In the genomic region with DNA sequence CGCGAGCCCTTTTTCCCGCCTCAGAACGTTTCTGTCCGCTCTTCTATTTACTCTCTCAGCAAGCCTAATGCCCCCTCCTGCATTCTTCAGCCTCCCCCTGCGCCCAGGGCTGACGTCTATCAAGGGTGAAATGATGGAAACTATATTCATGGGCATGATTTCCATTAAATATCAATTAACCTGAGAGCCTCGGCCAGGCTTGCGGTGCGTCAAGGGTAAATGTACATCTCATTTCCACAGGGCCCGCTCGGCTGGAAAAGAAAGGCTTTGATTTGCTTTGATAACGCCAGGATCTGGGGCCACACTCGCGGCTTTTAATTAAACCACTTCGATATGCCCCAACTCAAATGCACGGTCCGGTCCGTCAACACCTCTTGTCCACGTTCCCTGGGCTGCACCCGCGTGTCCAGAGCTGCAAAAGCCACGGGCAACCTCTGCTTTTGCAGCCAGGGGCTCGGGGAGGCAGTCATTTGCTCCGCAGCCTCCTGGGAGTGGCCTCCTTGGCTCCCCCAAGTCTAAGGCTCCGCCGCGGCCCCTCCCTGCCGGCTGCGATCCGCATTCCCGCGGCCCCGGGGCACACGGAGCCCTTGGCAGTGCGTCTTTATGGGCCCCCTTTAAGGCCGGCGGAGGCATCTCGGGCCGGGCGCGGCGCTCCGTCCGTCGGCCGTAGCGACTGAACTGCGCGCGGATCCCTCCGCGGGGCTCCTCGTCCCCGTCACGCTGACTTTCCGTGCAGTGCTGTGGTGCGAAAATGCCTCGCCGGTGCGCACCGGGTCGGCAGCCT, we compare ENCODE assay signal across 1 cellular context.
TF ChIP-seq lines count a peak whose summit lies in the region.

A gene (plus strand): TSS at position 693 of the 784 bp plus-strand sequence. CDS start 662 bp downstream, outside the sequence.

TF ChIP-seq in HEK293, 187 proteins besides CTCF, POLR2A, EP300 and RAD21 (continued from another document and continues in another):
- TF ChIP-seq, protein P1, sequence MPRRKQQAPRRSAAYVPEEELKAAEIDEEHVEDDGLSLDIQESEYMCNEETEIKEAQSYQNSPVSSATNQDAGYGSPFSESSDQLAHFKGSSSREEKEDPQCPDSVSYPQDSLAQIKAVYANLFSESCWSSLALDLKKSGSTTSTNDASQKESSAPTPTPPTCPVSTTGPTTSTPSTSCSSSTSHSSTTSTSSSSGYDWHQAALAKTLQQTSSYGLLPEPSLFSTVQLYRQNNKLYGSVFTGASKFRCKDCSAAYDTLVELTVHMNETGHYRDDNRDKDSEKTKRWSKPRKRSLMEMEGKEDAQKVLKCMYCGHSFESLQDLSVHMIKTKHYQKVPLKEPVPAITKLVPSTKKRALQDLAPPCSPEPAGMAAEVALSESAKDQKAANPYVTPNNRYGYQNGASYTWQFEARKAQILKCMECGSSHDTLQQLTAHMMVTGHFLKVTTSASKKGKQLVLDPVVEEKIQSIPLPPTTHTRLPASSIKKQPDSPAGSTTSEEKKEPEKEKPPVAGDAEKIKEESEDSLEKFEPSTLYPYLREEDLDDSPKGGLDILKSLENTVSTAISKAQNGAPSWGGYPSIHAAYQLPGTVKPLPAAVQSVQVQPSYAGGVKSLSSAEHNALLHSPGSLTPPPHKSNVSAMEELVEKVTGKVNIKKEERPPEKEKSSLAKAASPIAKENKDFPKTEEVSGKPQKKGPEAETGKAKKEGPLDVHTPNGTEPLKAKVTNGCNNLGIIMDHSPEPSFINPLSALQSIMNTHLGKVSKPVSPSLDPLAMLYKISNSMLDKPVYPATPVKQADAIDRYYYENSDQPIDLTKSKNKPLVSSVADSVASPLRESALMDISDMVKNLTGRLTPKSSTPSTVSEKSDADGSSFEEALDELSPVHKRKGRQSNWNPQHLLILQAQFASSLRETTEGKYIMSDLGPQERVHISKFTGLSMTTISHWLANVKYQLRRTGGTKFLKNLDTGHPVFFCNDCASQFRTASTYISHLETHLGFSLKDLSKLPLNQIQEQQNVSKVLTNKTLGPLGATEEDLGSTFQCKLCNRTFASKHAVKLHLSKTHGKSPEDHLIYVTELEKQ (tag by site-specific recombination; IDR thresholded peaks at IDR 0.05; ENCODE audit: borderline replicate concordance), result peak; percentile 58; the same call in 1 of the 2 replicates
- peak; percentile 82; the same call in 1 of the 2 replicates for TF ChIP-seq ZNF777 (tag by site-specific recombination; IDR thresholded peaks at IDR 0.05; ENCODE audit: borderline replicate concordance)
- TF ChIP-seq ZBTB17 (tag by site-specific recombination; IDR thresholded peaks at IDR 0.05), result peak; percentile 47
- peak; percentile 62; the same call in 1 of the 2 replicates for TF ChIP-seq KLF8 (tag by site-specific recombination; IDR thresholded peaks at IDR 0.05)
- peak; percentile 79; the same call in 1 of the 2 replicates for TF ChIP-seq ZNF561 (tag by site-specific recombination; IDR thresholded peaks at IDR 0.05; ENCODE audit: borderline replicate concordance)
- TF ChIP-seq KLF7 (tag by site-specific recombination; IDR thresholded peaks at IDR 0.05; ENCODE audit: borderline replicate concordance), result peak; percentile 79
- TF ChIP-seq, protein P2, sequence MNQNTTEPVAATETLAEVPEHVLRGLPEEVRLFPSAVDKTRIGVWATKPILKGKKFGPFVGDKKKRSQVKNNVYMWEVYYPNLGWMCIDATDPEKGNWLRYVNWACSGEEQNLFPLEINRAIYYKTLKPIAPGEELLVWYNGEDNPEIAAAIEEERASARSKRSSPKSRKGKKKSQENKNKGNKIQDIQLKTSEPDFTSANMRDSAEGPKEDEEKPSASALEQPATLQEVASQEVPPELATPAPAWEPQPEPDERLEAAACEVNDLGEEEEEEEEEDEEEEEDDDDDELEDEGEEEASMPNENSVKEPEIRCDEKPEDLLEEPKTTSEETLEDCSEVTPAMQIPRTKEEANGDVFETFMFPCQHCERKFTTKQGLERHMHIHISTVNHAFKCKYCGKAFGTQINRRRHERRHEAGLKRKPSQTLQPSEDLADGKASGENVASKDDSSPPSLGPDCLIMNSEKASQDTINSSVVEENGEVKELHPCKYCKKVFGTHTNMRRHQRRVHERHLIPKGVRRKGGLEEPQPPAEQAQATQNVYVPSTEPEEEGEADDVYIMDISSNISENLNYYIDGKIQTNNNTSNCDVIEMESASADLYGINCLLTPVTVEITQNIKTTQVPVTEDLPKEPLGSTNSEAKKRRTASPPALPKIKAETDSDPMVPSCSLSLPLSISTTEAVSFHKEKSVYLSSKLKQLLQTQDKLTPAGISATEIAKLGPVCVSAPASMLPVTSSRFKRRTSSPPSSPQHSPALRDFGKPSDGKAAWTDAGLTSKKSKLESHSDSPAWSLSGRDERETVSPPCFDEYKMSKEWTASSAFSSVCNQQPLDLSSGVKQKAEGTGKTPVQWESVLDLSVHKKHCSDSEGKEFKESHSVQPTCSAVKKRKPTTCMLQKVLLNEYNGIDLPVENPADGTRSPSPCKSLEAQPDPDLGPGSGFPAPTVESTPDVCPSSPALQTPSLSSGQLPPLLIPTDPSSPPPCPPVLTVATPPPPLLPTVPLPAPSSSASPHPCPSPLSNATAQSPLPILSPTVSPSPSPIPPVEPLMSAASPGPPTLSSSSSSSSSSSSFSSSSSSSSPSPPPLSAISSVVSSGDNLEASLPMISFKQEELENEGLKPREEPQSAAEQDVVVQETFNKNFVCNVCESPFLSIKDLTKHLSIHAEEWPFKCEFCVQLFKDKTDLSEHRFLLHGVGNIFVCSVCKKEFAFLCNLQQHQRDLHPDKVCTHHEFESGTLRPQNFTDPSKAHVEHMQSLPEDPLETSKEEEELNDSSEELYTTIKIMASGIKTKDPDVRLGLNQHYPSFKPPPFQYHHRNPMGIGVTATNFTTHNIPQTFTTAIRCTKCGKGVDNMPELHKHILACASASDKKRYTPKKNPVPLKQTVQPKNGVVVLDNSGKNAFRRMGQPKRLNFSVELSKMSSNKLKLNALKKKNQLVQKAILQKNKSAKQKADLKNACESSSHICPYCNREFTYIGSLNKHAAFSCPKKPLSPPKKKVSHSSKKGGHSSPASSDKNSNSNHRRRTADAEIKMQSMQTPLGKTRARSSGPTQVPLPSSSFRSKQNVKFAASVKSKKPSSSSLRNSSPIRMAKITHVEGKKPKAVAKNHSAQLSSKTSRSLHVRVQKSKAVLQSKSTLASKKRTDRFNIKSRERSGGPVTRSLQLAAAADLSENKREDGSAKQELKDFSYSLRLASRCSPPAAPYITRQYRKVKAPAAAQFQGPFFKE (tag by site-specific recombination; IDR thresholded peaks at IDR 0.05; ENCODE audit: borderline replicate concordance), result no peak
- TF ChIP-seq, protein P3, sequence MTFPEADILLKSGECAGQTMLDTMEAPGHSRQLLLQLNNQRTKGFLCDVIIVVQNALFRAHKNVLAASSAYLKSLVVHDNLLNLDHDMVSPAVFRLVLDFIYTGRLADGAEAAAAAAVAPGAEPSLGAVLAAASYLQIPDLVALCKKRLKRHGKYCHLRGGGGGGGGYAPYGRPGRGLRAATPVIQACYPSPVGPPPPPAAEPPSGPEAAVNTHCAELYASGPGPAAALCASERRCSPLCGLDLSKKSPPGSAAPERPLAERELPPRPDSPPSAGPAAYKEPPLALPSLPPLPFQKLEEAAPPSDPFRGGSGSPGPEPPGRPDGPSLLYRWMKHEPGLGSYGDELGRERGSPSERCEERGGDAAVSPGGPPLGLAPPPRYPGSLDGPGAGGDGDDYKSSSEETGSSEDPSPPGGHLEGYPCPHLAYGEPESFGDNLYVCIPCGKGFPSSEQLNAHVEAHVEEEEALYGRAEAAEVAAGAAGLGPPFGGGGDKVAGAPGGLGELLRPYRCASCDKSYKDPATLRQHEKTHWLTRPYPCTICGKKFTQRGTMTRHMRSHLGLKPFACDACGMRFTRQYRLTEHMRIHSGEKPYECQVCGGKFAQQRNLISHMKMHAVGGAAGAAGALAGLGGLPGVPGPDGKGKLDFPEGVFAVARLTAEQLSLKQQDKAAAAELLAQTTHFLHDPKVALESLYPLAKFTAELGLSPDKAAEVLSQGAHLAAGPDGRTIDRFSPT (tag by site-specific recombination; IDR thresholded peaks at IDR 0.05), result peak; percentile 77
- TF ChIP-seq ZBTB21 (tag by site-specific recombination; IDR thresholded peaks at IDR 0.05), result 0 out of 2 replicates have a peak, but pooled peaks have one; percentile 36
- TF ChIP-seq ZNF341 (tag by site-specific recombination; IDR thresholded peaks at IDR 0.05; ENCODE audit: low read depth), result peak; percentile 94
- TF ChIP-seq BCL11B (tag by site-specific recombination; IDR thresholded peaks at IDR 0.05; ENCODE audit: low read depth), result peak; percentile 92
- peak; percentile 32; the same call in 1 of the 2 replicates for TF ChIP-seq ZNF600 (tag by site-specific recombination; IDR thresholded peaks at IDR 0.05)
- peak; percentile 92; the same call in 1 of the 2 replicates for TF ChIP-seq ZBTB7A (tag by site-specific recombination; IDR thresholded peaks at IDR 0.05; ENCODE audit: low read depth)
- peak; percentile 41 for TF ChIP-seq ZNF629 (tag by site-specific recombination; IDR thresholded peaks at IDR 0.05)
- TF ChIP-seq OVOL3 (tag by site-specific recombination; IDR thresholded peaks at IDR 0.05), result 0 out of 2 replicates have a peak, but pooled peaks have one; percentile 35
- TF ChIP-seq ZNF423 (tag by site-specific recombination; IDR thresholded peaks at IDR 0.05), result 0 out of 2 replicates have a peak, but pooled peaks have one; percentile 14
- TF ChIP-seq ZXDB (tag by site-specific recombination; IDR thresholded peaks at IDR 0.05), result peak; percentile 90
- peak; percentile 87 for TF ChIP-seq KLF16 (tag by site-specific recombination; IDR thresholded peaks at IDR 0.05)
- peak; percentile 45 for TF ChIP-seq SP3 (tag by site-specific recombination; IDR thresholded peaks at IDR 0.05)
- peak; percentile 51; the same call in 1 of the 2 replicates for TF ChIP-seq ZNF610 (tag by site-specific recombination; IDR thresholded peaks at IDR 0.05; ENCODE audit: borderline replicate concordance)
- TF ChIP-seq, protein P4, sequence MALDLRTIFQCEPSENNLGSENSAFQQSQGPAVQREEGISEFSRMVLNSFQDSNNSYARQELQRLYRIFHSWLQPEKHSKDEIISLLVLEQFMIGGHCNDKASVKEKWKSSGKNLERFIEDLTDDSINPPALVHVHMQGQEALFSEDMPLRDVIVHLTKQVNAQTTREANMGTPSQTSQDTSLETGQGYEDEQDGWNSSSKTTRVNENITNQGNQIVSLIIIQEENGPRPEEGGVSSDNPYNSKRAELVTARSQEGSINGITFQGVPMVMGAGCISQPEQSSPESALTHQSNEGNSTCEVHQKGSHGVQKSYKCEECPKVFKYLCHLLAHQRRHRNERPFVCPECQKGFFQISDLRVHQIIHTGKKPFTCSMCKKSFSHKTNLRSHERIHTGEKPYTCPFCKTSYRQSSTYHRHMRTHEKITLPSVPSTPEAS (tag by site-specific recombination; IDR thresholded peaks at IDR 0.05), result peak; percentile 56; the same call in 1 of the 2 replicates
- TF ChIP-seq ZNF302 (tag by site-specific recombination; IDR thresholded peaks at IDR 0.05; ENCODE audit: low read depth), result no peak
- TF ChIP-seq, protein P5, sequence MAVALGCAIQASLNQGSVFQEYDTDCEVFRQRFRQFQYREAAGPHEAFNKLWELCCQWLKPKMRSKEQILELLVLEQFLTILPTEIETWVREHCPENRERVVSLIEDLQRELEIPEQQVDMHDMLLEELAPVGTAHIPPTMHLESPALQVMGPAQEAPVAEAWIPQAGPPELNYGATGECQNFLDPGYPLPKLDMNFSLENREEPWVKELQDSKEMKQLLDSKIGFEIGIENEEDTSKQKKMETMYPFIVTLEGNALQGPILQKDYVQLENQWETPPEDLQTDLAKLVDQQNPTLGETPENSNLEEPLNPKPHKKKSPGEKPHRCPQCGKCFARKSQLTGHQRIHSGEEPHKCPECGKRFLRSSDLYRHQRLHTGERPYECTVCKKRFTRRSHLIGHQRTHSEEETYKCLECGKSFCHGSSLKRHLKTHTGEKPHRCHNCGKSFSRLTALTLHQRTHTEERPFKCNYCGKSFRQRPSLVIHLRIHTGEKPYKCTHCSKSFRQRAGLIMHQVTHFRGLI (tag by site-specific recombination; IDR thresholded peaks at IDR 0.05), result peak; percentile 35; the same call in 1 of the 2 replicates
- peak; percentile 68 for TF ChIP-seq FEZF1 (tag by site-specific recombination; IDR thresholded peaks at IDR 0.05)
- peak; percentile 35; the same call in 1 of the 2 replicates for TF ChIP-seq SP2 (tag by site-specific recombination; IDR thresholded peaks at IDR 0.05)
- TF ChIP-seq, protein P6, sequence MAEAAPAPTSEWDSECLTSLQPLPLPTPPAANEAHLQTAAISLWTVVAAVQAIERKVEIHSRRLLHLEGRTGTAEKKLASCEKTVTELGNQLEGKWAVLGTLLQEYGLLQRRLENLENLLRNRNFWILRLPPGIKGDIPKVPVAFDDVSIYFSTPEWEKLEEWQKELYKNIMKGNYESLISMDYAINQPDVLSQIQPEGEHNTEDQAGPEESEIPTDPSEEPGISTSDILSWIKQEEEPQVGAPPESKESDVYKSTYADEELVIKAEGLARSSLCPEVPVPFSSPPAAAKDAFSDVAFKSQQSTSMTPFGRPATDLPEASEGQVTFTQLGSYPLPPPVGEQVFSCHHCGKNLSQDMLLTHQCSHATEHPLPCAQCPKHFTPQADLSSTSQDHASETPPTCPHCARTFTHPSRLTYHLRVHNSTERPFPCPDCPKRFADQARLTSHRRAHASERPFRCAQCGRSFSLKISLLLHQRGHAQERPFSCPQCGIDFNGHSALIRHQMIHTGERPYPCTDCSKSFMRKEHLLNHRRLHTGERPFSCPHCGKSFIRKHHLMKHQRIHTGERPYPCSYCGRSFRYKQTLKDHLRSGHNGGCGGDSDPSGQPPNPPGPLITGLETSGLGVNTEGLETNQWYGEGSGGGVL (tag by site-specific recombination; IDR thresholded peaks at IDR 0.05), result peak; percentile 75
- TF ChIP-seq, protein P7, sequence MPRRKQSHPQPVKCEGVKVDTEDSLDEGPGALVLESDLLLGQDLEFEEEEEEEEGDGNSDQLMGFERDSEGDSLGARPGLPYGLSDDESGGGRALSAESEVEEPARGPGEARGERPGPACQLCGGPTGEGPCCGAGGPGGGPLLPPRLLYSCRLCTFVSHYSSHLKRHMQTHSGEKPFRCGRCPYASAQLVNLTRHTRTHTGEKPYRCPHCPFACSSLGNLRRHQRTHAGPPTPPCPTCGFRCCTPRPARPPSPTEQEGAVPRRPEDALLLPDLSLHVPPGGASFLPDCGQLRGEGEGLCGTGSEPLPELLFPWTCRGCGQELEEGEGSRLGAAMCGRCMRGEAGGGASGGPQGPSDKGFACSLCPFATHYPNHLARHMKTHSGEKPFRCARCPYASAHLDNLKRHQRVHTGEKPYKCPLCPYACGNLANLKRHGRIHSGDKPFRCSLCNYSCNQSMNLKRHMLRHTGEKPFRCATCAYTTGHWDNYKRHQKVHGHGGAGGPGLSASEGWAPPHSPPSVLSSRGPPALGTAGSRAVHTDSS (tag by site-specific recombination; IDR thresholded peaks at IDR 0.05), result peak; percentile 13; the same call in 1 of the 2 replicates
- TF ChIP-seq ZNF626 (tag by site-specific recombination; IDR thresholded peaks at IDR 0.05), result no peak
- no peak for TF ChIP-seq ZNF175 (tag by site-specific recombination; IDR thresholded peaks at IDR 0.05)
- TF ChIP-seq ZNF664 (tag by site-specific recombination; IDR thresholded peaks at IDR 0.05), result 0 out of 2 replicates have a peak, but pooled peaks have one; percentile 29
- TF ChIP-seq ZFP37 (tag by site-specific recombination; IDR thresholded peaks at IDR 0.05), result peak; percentile 49; the same call in 1 of the 2 replicates
